In the genomic region with DNA sequence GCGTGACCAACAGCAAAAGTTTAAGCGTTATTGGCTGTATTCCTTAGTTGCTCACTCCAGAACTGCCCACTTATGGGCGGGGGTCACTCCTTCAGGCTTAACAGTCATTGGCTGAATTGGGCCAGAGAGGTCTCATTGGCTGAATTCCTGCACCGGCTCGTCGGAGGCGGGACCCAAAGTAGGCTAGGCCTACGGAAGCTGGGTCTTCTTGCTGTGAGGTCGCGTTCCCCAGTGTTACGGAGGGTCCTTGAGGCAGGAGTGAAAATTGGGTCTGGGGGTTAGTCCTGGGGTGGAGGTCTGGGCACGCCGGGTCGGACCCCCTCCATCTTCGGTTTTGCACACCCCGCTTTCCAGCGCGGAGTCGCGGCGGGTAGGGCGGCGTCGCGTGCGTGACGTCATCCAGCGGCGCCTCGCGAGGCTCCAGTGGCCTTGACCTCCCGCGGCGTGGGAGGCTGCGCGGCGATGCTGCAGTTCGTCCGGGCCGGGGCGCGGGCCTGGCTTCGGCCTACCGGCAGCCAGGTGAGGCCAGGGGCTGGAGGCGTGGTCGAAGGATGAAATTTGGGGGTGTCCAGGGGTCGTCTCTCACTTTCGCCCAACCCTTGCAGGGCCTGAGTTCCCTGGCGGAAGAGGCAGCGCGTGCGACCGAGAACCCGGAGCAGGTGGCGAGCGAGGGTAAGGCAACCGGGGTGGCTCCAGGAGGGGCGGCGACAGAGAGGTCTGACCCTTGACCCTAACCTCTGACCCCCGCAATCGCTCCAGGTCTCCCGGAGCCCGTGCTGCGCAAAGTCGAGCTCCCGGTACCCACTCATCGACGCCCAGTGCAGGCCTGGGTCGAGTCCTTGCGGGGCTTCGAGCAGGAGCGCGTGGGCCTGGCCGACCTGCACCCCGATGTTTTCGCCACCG, we compare ENCODE assay signal across 1 cellular context.
TF ChIP-seq lines count a peak whose summit lies in the region.

A gene (plus strand): TSS at position 423 of the 903 bp plus-strand sequence. CDS start 40 bp downstream, at position 463.

TF ChIP-seq in SK-N-SH, 30 proteins besides CTCF, POLR2A, EP300 and RAD21 (continued from another document):
- TF ChIP-seq, protein P1, sequence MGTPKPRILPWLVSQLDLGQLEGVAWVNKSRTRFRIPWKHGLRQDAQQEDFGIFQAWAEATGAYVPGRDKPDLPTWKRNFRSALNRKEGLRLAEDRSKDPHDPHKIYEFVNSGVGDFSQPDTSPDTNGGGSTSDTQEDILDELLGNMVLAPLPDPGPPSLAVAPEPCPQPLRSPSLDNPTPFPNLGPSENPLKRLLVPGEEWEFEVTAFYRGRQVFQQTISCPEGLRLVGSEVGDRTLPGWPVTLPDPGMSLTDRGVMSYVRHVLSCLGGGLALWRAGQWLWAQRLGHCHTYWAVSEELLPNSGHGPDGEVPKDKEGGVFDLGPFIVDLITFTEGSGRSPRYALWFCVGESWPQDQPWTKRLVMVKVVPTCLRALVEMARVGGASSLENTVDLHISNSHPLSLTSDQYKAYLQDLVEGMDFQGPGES (IDR thresholded peaks at IDR 0.05; ENCODE audit: low read depth, low read length), result no peak
- TF ChIP-seq RFX5 (IDR thresholded peaks at IDR 0.05; ENCODE audit: low read length), result peak; percentile 52; the same call in 1 of the 2 replicates
- TF ChIP-seq TAF1 (IDR thresholded peaks at IDR 0.05; ENCODE audit: borderline replicate concordance, low read depth, low read length), result peak; percentile 65; the same call in 1 of the 2 replicates
- TF ChIP-seq POLR2AphosphoS5 (IDR thresholded peaks at IDR 0.05; ENCODE audit: low read depth, low read length), result peak; percentile 85
- TF ChIP-seq MEF2A (IDR thresholded peaks at IDR 0.05; ENCODE audit: borderline replicate concordance, low read depth), result no peak
